ENCODE assay signal across 8 cellular contexts in the genomic region with DNA sequence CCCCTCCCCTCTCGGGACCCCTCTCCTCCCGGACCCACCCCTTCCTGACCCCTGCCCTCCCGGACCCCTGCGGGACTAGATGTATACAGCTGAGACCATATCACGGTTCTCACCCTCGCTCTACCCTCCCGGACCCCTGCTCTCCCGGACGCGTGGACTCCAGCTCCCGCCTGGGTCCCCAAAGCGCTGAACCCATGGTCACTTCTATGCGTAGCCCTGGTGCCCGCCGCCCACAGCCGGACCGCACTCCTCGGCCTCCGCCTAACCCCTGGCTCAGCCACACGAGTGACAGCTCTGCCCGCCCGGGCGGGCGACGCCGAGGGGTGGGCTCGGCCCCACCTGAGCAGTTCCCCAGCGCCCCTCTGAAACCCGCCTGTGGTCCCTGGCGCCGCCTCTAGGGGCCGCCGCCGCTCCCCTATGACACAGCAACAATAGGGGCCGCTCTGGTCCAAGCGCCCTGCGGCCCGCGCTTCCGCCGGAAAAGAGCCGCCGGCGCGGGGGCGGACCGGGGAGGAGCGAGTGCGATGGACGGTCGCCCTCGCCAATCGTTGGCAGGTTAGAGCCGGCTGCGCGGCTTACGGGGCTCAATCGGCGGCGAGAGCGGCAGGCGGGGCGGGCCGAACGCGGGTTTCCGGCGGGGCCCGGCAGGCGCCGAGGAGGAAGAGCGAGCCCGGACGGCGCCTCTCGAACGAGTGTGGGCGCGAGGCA. TPM values are rescaled to one million over a fixed set of nuclear protein-coding genes. Genes with fewer than 3 reads are reported as not detected.
A peak's percentile ranks its signal among the peaks of the same experiment; 100 is the strongest.
DNase-seq lines count a peak whose midpoint lies in the region; ATAC-seq and TF ChIP-seq lines count a peak whose summit lies in the region.

A gene with protein sequence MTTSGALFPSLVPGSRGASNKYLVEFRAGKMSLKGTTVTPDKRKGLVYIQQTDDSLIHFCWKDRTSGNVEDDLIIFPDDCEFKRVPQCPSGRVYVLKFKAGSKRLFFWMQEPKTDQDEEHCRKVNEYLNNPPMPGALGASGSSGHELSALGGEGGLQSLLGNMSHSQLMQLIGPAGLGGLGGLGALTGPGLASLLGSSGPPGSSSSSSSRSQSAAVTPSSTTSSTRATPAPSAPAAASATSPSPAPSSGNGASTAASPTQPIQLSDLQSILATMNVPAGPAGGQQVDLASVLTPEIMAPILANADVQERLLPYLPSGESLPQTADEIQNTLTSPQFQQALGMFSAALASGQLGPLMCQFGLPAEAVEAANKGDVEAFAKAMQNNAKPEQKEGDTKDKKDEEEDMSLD (plus strand): TSS at position 657 of the 708 bp plus-strand sequence. CDS start 572 bp downstream, outside the sequence.

- POLR2A ChIA-PET in activated CD4-positive, alpha-beta T cell treated with anti-CD3 and anti-CD28 coated beads for 36 hours (lab: Charles Lee): interaction anchor here (1.0 kb wide), 1 partner anchor 236 kb away, joined by 3 read pairs; no protein-coding TSS in a partner anchor

- no peaks in the 10 kb centered on the region for H3K27me3 Mint-ChIP-seq in activated CD4-positive, alpha-beta T cell treated with anti-CD3 and anti-CD28 coated beads for 36 hours

- peaks cover 40% of the 10 kb centered on the region for H3K36me3 ChIP-seq in BE2C

- H3K9me3 Mint-ChIP-seq in activated CD4-positive, alpha-beta T cell treated with anti-CD3 and anti-CD28 coated beads for 36 hours (ENCODE audit: low read depth): no peaks in the 10 kb centered on the region

- peak within 1 kb of the TSS; percentile 91 for H3K4me3 Mint-ChIP-seq in activated CD4-positive, alpha-beta T cell treated with anti-CD3 and anti-CD28 coated beads for 36 hours

- no peaks in the 10 kb centered on the region for H3K27me3 ChIP-seq in BE2C

- peaks cover 30% of the 10 kb centered on the region for H3K36me3 Mint-ChIP-seq in activated CD4-positive, alpha-beta T cell treated with anti-CD3 and anti-CD28 coated beads for 36 hours (ENCODE audit: low read depth)

- ATAC-seq in HG03439 (IDR thresholded peaks at IDR 0.05; ENCODE audit: unreplicated experiment): peak; percentile 86
- peak; percentile 83 for ATAC-seq in activated CD4-positive, alpha-beta T cell treated with anti-CD3 and anti-CD28 coated beads for 36 hours

- peak; percentile 82 for TF ChIP-seq POLR2A in GM19193 (IDR thresholded peaks at IDR 0.05; ENCODE audit: extremely low read depth, insufficient read depth, insufficient read length)

- no peaks in the 10 kb centered on the region for H3K9me3 ChIP-seq in BE2C

- TF ChIP-seq CTCF in BE2C (IDR thresholded peaks at IDR 0.05; ENCODE audit: low read depth, low read length): peak; percentile 75
- peak; percentile 71 for TF ChIP-seq CTCF in choroid plexus epithelial cell (conservative IDR thresholded peaks at IDR 0.05; ENCODE audit: low read depth, low read length)

- intact Hi-C loops in activated CD4-positive, alpha-beta T cell treated with anti-CD3 and anti-CD28 coated beads for 36 hours (cut with DNase I, micrococcal nuclease): loop anchor here (1.0 to 10.0 kb wide), 24 partner anchors 64 to 970 kb away; partner anchors contain the start of genes OSBPL2 (in 2 of the 2), SLCO4A1 (in 2 of the 2), ARFGAP1 (in 1 of the 2) and CABLES2 (in 1 of the 2)

- H3K4me1 Mint-ChIP-seq in activated CD4-positive, alpha-beta T cell treated with anti-CD3 and anti-CD28 coated beads for 36 hours: peaks cover 22% of the 10 kb centered on the region

- CTCF ChIA-PET in activated CD4-positive, alpha-beta T cell treated with anti-CD3 and anti-CD28 coated beads for 36 hours (lab: Charles Lee): interaction anchor here (0.6 to 2.8 kb wide), 6 partner anchors 11 to 108 kb away, joined by 3 to 10 read pairs (median 3); partner anchors contain the start of gene RPS21

- H3K27ac Mint-ChIP-seq in activated CD4-positive, alpha-beta T cell treated with anti-CD3 and anti-CD28 coated beads for 36 hours: peak within 1 kb of the TSS; percentile 99

- H3K4me1 ChIP-seq in BE2C: no peaks in the 10 kb centered on the region

- H3K4me3 ChIP-seq in BE2C (ENCODE audit: low read depth, low read length) (peak within 1 kb of the TSS; percentile 93), choroid plexus epithelial cell (ENCODE audit: low read depth, low read length) (peak within 1 kb of the TSS; percentile 89)

- DNase-seq in BE2C (peak; percentile 97), NCI-H510A treated with DMSO at 0.1 percent for 48 hours (lab: John Stamatoyannopoulos, UW) (peak; percentile 90), choroid plexus epithelial cell (ENCODE audit: low read depth) (peak; percentile 98), kidney tubule cell (ENCODE audit: low spot score) (peak; percentile 97)
- peak; percentile 98 for DNase-seq in activated CD4-positive, alpha-beta T cell treated with anti-CD3 and anti-CD28 coated beads for 36 hours
- DNase-seq in stimulated activated CD4-positive, alpha-beta T cell treated with anti-CD3 and anti-CD28 coated beads, Interleukin-1b, Interleukin-23, amount 100 ng/mL, for 24 hours (ENCODE audit: low read depth in 4 of 4, low spot score in 1 of 4): peak; percentile 89 to 94 (median 92)

RNA-seq across cellular contexts. Expression of the gene that starts here (rescaled TPM):
- polyA plus RNA-seq in BE2C (2012; ENCODE audit: insufficient read depth, insufficient read length, low read depth): 467 TPM
- 100 to 1,000 TPM in 1 of 2 experiments, 10 to 100 TPM in 1; 92.8 to 103 TPM for total RNA-seq in activated CD4-positive, alpha-beta T cell treated with anti-CD3 and anti-CD28 coated beads for 36 hours

Comparison
In these comparisons a context has a peak if more than half of its experiments do, and no peak if none do; other contexts are left out.
1. Peak in every context shown above with its lines: DNase-seq, ATAC-seq and H3K4me3 ChIP-seq.